In the genomic region with DNA sequence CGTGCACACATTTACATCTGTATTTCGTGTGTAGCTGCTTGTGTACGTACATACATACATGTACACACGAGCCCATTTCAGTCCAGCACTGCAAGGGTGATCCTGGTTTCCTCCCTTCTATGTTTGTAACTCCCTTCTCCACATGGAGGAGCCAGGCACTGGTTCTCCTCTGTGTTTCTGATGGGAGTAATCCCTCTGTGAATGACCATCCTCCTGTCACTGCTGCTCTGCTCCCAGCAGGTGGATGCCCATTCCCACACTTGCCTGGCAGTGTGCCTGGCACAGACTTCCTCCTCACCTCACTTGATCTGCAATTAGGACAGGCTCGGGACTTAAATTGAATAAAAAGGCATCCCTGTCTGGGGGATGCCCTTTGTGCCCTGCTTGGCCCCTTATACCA, we compare ENCODE assay signal across 2 cellular contexts.
TF ChIP-seq lines count a peak whose summit lies in the region.

No MANE protein-coding gene starts in this region.

TF ChIP-seq in GM23338, 12 proteins besides CTCF, POLR2A, EP300 and RAD21 (continues in another document):
- TF ChIP-seq, protein P1, sequence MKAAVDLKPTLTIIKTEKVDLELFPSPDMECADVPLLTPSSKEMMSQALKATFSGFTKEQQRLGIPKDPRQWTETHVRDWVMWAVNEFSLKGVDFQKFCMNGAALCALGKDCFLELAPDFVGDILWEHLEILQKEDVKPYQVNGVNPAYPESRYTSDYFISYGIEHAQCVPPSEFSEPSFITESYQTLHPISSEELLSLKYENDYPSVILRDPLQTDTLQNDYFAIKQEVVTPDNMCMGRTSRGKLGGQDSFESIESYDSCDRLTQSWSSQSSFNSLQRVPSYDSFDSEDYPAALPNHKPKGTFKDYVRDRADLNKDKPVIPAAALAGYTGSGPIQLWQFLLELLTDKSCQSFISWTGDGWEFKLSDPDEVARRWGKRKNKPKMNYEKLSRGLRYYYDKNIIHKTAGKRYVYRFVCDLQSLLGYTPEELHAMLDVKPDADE (IDR thresholded peaks at IDR 0.05): no peak
- TF ChIP-seq ZNF331 (CRISPR knock-in tag; IDR thresholded peaks at IDR 0.05; ENCODE audit: low read depth) (no peak), NANOG (IDR thresholded peaks at IDR 0.05; ENCODE audit: borderline replicate concordance) (no peak), ZNF462 (CRISPR knock-in tag; IDR thresholded peaks at IDR 0.05) (no peak), JUNB (IDR thresholded peaks at IDR 0.05; ENCODE audit: unreplicated experiment) (no peak), CREB1 (CRISPR knock-in tag; IDR thresholded peaks at IDR 0.05; ENCODE audit: low read depth) (no peak), POLR2AphosphoS5 (IDR thresholded peaks at IDR 0.05; ENCODE audit: low read depth) (no peak), EZH2 (IDR thresholded peaks at IDR 0.05; ENCODE audit: low read depth, unreplicated experiment) (no peak), ZNF114 (CRISPR knock-in tag; IDR thresholded peaks at IDR 0.05) (no peak)
- TF ChIP-seq, protein P2, sequence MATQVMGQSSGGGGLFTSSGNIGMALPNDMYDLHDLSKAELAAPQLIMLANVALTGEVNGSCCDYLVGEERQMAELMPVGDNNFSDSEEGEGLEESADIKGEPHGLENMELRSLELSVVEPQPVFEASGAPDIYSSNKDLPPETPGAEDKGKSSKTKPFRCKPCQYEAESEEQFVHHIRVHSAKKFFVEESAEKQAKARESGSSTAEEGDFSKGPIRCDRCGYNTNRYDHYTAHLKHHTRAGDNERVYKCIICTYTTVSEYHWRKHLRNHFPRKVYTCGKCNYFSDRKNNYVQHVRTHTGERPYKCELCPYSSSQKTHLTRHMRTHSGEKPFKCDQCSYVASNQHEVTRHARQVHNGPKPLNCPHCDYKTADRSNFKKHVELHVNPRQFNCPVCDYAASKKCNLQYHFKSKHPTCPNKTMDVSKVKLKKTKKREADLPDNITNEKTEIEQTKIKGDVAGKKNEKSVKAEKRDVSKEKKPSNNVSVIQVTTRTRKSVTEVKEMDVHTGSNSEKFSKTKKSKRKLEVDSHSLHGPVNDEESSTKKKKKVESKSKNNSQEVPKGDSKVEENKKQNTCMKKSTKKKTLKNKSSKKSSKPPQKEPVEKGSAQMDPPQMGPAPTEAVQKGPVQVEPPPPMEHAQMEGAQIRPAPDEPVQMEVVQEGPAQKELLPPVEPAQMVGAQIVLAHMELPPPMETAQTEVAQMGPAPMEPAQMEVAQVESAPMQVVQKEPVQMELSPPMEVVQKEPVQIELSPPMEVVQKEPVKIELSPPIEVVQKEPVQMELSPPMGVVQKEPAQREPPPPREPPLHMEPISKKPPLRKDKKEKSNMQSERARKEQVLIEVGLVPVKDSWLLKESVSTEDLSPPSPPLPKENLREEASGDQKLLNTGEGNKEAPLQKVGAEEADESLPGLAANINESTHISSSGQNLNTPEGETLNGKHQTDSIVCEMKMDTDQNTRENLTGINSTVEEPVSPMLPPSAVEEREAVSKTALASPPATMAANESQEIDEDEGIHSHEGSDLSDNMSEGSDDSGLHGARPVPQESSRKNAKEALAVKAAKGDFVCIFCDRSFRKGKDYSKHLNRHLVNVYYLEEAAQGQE (IDR thresholded peaks at IDR 0.05; ENCODE audit: unreplicated experiment): no peak

TF ChIP-seq in GM12878, 131 proteins besides CTCF, POLR2A, EP300 and RAD21:
- TF ChIP-seq, protein P3, sequence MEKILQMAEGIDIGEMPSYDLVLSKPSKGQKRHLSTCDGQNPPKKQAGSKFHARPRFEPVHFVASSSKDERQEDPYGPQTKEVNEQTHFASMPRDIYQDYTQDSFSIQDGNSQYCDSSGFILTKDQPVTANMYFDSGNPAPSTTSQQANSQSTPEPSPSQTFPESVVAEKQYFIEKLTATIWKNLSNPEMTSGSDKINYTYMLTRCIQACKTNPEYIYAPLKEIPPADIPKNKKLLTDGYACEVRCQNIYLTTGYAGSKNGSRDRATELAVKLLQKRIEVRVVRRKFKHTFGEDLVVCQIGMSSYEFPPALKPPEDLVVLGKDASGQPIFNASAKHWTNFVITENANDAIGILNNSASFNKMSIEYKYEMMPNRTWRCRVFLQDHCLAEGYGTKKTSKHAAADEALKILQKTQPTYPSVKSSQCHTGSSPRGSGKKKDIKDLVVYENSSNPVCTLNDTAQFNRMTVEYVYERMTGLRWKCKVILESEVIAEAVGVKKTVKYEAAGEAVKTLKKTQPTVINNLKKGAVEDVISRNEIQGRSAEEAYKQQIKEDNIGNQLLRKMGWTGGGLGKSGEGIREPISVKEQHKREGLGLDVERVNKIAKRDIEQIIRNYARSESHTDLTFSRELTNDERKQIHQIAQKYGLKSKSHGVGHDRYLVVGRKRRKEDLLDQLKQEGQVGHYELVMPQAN (conservative IDR thresholded peaks at IDR 0.05): no peak
- TF ChIP-seq POLR2AphosphoS5 (IDR thresholded peaks at IDR 0.05; ENCODE audit: low read length): 0 out of 2 replicates have a peak, but pooled peaks have one; percentile 11
TF ChIP-seq in GM12878: peak in this region for 1.
